ENCODE assay signal across 8 cellular contexts in the genomic region with DNA sequence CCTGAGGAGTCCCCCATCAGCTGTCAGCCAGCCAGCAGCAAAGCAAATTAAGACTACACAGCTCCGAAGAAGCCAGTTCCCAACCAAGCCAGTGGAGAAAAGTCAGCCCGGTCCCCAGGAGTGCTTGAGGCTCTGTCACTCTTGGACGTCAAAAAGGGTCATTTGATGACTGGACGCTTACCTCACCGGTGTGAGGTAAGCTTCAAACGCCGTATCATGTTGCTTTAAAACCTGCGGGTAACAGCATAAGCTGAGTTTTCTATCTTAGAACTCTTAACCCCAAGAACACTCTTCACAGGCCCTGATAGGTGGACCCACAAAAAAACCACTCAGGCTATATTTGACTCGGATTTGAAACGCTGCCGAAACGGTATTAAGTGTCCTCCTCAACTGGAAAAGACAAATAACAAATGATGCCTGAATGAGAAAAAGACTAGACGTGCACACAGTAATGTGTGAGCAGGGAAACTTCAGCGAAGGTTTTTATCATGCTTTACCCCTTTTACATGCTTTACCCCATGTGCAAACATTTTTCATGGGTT. TPM values are rescaled to one million over a fixed set of nuclear protein-coding genes. Genes with fewer than 3 reads are reported as not detected.
DNase-seq lines count a peak whose midpoint lies in the region; ATAC-seq, FAIRE-seq and TF ChIP-seq lines count a peak whose summit lies in the region.

No MANE protein-coding gene starts in this region.

- FAIRE-seq in kidney (lab: Jason Lieb, UNC): no peak

- TF ChIP-seq CTCF in breast epithelium (IDR thresholded peaks at IDR 0.05): no peak
- TF ChIP-seq CTCF in kidney (IDR thresholded peaks at IDR 0.05; ENCODE audit: borderline replicate concordance, extremely low read depth, insufficient read depth): no peak

- H3K9ac ChIP-seq in kidney (ENCODE audit: low read length in 2 of 2): peak overlapping the region; percentile 68 to 84

- no peaks in the 10 kb centered on the region for H3K4me1 ChIP-seq in breast epithelium
- H3K4me1 ChIP-seq in kidney (ENCODE audit: control insufficient read depth in 1 of 2, insufficient read depth in 1 of 2, low read depth in 1 of 2, low read length in 2 of 2): peaks cover 0 to 4% of the 10 kb centered on the region in 2 donors

- TF ChIP-seq POLR2A in breast epithelium (IDR thresholded peaks at IDR 0.05): no peak

- H3K9me3 ChIP-seq in breast epithelium (no peaks in the 10 kb centered on the region), kidney (ENCODE audit: control insufficient read depth in 1 of 2, low read length in 2 of 2) (no peaks in the 10 kb centered on the region)

- DNase-seq in COR-L47 (lab: John Stamatoyannopoulos, UW): peak; percentile 33
- peak; percentile 65 for DNase-seq in NCI-H510A treated with DMSO at 0.1 percent for 48 hours (lab: John Stamatoyannopoulos, UW)
- no peak for DNase-seq in breast epithelium (ENCODE audit: low spot score in 2 of 2)
- DNase-seq in kidney: no peak
- peak; percentile 7 for DNase-seq in stromal cell of bone marrow (ENCODE audit: low read depth)
- no peak for DNase-seq in ecto neural progenitor cell (ENCODE audit: low spot score)
- DNase-seq in NOMO-1 (lab: John Stamatoyannopoulos, UW; ENCODE audit: unreplicated experiment in 2 of 2): no peak

- intact Hi-C loops in breast epithelium (cut with DNase I; ENCODE audit: low total_unique reads): loop anchor here (5.0 kb wide), 1 partner anchor 150 kb away; no protein-coding TSS in a partner anchor
- intact Hi-C loops in kidney (cut with DNase I): no loop called here

- peak; percentile 2 for ATAC-seq in GM21723 (IDR thresholded peaks at IDR 0.05; ENCODE audit: unreplicated experiment)

- H3K4me3 ChIP-seq in breast epithelium (peak overlapping the region; percentile 75 to 81 (median 78)), kidney (ENCODE audit: low read length in 2 of 2) (peak overlapping the region; percentile 83 to 86)

- H3K36me3 ChIP-seq in breast epithelium: no peaks in the 10 kb centered on the region
- no peaks in the 10 kb centered on the region for H3K36me3 ChIP-seq in kidney (ENCODE audit: control insufficient read depth in 1 of 2, insufficient read depth in 2 of 2, low read length in 2 of 2)

- no peaks in the 10 kb centered on the region for H3K27me3 ChIP-seq in breast epithelium

- H3K27ac ChIP-seq in breast epithelium (peak overlapping the region; percentile 70 to 86), kidney (ENCODE audit: low read depth in 2 of 2, low read length in 2 of 2) (peak overlapping the region in 1 of 2 donors; percentile 56)

RNA-seq across cellular contexts. Expression of gene LNPK, which starts 0.7 kb away (rescaled TPM):
- total RNA-seq in breast epithelium (10 to 100 TPM; 20.0 to 30.3 (median 23.8) TPM), kidney (29.0 TPM)
- 5.1 TPM for polyA plus RNA-seq in kidney (ENCODE audit: insufficient read depth, low read depth, low replicate concordance)

Comparison
In these comparisons a context has a peak if more than half of its experiments do, and no peak if none do; other contexts are left out.
1. DNase-seq: peak in COR-L47 (single experiment), NCI-H510A treated with DMSO at 0.1 percent for 48 hours (single experiment) and stromal cell of bone marrow (single experiment); none in breast epithelium (0 of 2), kidney (single experiment), ecto neural progenitor cell (single experiment) and NOMO-1 (0 of 2).